ENCODE assay signal across 1 cellular context in the genomic region with DNA sequence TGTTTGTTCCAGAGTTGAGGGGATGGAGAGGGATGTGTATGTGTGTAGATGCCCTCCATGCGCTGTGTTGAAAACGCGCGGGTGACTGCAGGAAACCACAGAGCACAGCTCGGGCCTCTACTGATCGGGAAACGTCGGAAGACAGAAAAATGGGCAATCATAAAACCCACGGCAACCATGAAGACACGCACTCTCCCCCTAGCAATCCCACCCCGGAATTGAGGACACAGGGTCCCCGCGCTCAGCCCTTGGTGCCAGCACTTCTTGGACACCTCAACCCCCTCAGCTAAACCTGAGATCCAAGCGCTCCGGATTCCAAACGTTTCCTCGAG.
TF ChIP-seq lines count a peak whose summit lies in the region.

No MANE protein-coding gene starts in this region.

TF ChIP-seq in K562, 482 proteins besides CTCF, POLR2A, EP300 and RAD21 (continued from another document):
- TF ChIP-seq, protein P1, sequence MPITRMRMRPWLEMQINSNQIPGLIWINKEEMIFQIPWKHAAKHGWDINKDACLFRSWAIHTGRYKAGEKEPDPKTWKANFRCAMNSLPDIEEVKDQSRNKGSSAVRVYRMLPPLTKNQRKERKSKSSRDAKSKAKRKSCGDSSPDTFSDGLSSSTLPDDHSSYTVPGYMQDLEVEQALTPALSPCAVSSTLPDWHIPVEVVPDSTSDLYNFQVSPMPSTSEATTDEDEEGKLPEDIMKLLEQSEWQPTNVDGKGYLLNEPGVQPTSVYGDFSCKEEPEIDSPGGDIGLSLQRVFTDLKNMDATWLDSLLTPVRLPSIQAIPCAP (CRISPR knock-in tag; IDR thresholded peaks at IDR 0.05; ENCODE audit: borderline replicate concordance), result no peak
- TF ChIP-seq ZNF184 (CRISPR knock-in tag; IDR thresholded peaks at IDR 0.05), result no peak
- no peak for TF ChIP-seq ZNF668 (CRISPR knock-in tag; IDR thresholded peaks at IDR 0.05)
- TF ChIP-seq SIN3A (IDR thresholded peaks at IDR 0.05; ENCODE audit: borderline replicate concordance in 2 of 2, control insufficient read depth in 1 of 2, low read depth in 2 of 2, low read length in 2 of 2), result 0 out of 4 replicates have a peak, but pooled peaks of 1 of the 2 experiments have one; percentile 5
- no peak for TF ChIP-seq ZC3H8 (IDR thresholded peaks at IDR 0.05)
- TF ChIP-seq, protein P2, sequence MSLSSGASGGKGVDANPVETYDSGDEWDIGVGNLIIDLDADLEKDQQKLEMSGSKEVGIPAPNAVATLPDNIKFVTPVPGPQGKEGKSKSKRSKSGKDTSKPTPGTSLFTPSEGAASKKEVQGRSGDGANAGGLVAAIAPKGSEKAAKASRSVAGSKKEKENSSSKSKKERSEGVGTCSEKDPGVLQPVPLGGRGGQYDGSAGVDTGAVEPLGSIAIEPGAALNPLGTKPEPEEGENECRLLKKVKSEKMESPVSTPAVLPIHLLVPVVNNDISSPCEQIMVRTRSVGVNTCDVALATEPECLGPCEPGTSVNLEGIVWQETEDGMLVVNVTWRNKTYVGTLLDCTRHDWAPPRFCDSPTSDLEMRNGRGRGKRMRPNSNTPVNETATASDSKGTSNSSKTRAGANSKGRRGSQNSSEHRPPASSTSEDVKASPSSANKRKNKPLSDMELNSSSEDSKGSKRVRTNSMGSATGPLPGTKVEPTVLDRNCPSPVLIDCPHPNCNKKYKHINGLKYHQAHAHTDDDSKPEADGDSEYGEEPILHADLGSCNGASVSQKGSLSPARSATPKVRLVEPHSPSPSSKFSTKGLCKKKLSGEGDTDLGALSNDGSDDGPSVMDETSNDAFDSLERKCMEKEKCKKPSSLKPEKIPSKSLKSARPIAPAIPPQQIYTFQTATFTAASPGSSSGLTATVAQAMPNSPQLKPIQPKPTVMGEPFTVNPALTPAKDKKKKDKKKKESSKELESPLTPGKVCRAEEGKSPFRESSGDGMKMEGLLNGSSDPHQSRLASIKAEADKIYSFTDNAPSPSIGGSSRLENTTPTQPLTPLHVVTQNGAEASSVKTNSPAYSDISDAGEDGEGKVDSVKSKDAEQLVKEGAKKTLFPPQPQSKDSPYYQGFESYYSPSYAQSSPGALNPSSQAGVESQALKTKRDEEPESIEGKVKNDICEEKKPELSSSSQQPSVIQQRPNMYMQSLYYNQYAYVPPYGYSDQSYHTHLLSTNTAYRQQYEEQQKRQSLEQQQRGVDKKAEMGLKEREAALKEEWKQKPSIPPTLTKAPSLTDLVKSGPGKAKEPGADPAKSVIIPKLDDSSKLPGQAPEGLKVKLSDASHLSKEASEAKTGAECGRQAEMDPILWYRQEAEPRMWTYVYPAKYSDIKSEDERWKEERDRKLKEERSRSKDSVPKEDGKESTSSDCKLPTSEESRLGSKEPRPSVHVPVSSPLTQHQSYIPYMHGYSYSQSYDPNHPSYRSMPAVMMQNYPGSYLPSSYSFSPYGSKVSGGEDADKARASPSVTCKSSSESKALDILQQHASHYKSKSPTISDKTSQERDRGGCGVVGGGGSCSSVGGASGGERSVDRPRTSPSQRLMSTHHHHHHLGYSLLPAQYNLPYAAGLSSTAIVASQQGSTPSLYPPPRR (CRISPR knock-in tag; IDR thresholded peaks at IDR 0.05; ENCODE audit: borderline replicate concordance), result 0 out of 2 replicates have a peak, but pooled peaks have one; percentile 10
- no peak for TF ChIP-seq SAFB2 (IDR thresholded peaks at IDR 0.05; ENCODE audit: borderline replicate concordance, low read depth, low read length, severe bottlenecking)
- no peak for TF ChIP-seq NFXL1 (CRISPR knock-in tag; IDR thresholded peaks at IDR 0.05)
- no peak for TF ChIP-seq CHD2 (IDR thresholded peaks at IDR 0.05; ENCODE audit: low read depth, low read length)
- TF ChIP-seq CEBPB (tag; IDR thresholded peaks at IDR 0.05), result no peak
- 0 out of 2 replicates have a peak, but pooled peaks have one; percentile 28 for TF ChIP-seq FOSL1 (tag; conservative IDR thresholded peaks at IDR 0.05)
- no peak for TF ChIP-seq MED1 (CRISPR knock-in tag; IDR thresholded peaks at IDR 0.05; ENCODE audit: borderline replicate concordance)
- TF ChIP-seq MYC (IDR thresholded peaks at IDR 0.05; ENCODE audit: low read depth, low read length), result peak; percentile 65; the same call in 1 of the 2 replicates
- no peak for TF ChIP-seq MYC (CRISPR knock-in tag; IDR thresholded peaks at IDR 0.05; ENCODE audit: borderline replicate concordance, low read depth)
- peak; percentile 62; the same call in 1 of the 2 replicates for TF ChIP-seq PHB (CRISPR knock-in tag; IDR thresholded peaks at IDR 0.05)
- peak; percentile 40 for TF ChIP-seq PHF20 (IDR thresholded peaks at IDR 0.05; ENCODE audit: partially characterized antibody)
- TF ChIP-seq, protein P3, sequence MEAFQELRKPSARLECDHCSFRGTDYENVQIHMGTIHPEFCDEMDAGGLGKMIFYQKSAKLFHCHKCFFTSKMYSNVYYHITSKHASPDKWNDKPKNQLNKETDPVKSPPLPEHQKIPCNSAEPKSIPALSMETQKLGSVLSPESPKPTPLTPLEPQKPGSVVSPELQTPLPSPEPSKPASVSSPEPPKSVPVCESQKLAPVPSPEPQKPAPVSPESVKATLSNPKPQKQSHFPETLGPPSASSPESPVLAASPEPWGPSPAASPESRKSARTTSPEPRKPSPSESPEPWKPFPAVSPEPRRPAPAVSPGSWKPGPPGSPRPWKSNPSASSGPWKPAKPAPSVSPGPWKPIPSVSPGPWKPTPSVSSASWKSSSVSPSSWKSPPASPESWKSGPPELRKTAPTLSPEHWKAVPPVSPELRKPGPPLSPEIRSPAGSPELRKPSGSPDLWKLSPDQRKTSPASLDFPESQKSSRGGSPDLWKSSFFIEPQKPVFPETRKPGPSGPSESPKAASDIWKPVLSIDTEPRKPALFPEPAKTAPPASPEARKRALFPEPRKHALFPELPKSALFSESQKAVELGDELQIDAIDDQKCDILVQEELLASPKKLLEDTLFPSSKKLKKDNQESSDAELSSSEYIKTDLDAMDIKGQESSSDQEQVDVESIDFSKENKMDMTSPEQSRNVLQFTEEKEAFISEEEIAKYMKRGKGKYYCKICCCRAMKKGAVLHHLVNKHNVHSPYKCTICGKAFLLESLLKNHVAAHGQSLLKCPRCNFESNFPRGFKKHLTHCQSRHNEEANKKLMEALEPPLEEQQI (IDR thresholded peaks at IDR 0.05), result peak; percentile 78; the same call in 1 of the 2 replicates
- TF ChIP-seq KLF13 (tag; IDR thresholded peaks at IDR 0.05; ENCODE audit: borderline replicate concordance, low read depth), result no peak
- TF ChIP-seq ZNF217 (CRISPR knock-in tag; IDR thresholded peaks at IDR 0.05), result no peak
- TF ChIP-seq, protein P4, sequence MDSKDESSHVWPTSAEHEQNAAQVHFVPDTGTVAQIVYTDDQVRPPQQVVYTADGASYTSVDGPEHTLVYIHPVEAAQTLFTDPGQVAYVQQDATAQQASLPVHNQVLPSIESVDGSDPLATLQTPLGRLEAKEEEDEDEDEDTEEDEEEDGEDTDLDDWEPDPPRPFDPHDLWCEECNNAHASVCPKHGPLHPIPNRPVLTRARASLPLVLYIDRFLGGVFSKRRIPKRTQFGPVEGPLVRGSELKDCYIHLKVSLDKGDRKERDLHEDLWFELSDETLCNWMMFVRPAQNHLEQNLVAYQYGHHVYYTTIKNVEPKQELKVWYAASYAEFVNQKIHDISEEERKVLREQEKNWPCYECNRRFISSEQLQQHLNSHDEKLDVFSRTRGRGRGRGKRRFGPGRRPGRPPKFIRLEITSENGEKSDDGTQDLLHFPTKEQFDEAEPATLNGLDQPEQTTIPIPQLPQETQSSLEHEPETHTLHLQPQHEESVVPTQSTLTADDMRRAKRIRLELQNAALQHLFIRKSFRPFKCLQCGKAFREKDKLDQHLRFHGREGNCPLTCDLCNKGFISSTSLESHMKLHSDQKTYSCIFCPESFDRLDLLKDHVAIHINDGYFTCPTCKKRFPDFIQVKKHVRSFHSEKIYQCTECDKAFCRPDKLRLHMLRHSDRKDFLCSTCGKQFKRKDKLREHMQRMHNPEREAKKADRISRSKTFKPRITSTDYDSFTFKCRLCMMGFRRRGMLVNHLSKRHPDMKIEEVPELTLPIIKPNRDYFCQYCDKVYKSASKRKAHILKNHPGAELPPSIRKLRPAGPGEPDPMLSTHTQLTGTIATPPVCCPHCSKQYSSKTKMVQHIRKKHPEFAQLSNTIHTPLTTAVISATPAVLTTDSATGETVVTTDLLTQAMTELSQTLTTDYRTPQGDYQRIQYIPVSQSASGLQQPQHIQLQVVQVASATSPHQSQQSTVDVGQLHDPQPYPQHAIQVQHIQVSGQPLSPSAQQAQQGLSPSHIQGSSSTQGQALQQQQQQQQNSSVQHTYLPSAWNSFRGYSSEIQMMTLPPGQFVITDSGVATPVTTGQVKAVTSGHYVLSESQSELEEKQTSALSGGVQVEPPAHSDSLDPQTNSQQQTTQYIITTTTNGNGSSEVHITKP (IDR thresholded peaks at IDR 0.05; ENCODE audit: partially characterized antibody), result peak; percentile 80
- TF ChIP-seq, protein P5, sequence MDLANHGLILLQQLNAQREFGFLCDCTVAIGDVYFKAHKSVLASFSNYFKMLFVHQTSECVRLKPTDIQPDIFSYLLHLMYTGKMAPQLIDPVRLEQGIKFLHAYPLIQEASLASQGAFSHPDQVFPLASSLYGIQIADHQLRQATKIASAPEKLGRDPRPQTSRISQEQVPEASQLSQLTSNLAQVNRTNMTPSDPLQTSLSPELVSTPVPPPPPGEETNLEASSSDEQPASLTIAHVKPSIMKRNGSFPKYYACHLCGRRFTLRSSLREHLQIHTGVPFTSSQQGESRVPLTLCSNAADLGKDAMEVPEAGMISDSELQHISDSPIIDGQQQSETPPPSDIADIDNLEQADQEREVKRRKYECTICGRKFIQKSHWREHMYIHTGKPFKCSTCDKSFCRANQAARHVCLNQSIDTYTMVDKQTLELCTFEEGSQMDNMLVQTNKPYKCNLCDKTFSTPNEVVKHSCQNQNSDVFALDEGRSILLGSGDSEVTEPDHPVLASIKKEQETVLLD (IDR thresholded peaks at IDR 0.05), result no peak
- TF ChIP-seq FOXK1 (CRISPR knock-in tag; IDR thresholded peaks at IDR 0.05; ENCODE audit: borderline replicate concordance), result no peak
- TF ChIP-seq BRD9 (IDR thresholded peaks at IDR 0.05; ENCODE audit: low read depth, partially characterized antibody), result peak; percentile 60
- TF ChIP-seq ZNF79 (CRISPR knock-in tag; IDR thresholded peaks at IDR 0.05; ENCODE audit: low read depth), result no peak
- TF ChIP-seq, protein P6, sequence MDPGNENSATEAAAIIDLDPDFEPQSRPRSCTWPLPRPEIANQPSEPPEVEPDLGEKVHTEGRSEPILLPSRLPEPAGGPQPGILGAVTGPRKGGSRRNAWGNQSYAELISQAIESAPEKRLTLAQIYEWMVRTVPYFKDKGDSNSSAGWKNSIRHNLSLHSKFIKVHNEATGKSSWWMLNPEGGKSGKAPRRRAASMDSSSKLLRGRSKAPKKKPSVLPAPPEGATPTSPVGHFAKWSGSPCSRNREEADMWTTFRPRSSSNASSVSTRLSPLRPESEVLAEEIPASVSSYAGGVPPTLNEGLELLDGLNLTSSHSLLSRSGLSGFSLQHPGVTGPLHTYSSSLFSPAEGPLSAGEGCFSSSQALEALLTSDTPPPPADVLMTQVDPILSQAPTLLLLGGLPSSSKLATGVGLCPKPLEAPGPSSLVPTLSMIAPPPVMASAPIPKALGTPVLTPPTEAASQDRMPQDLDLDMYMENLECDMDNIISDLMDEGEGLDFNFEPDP (CRISPR knock-in tag; IDR thresholded peaks at IDR 0.05), result no peak
- no peak for TF ChIP-seq ZNF354B (CRISPR knock-in tag; IDR thresholded peaks at IDR 0.05)
- TF ChIP-seq ARID1B (IDR thresholded peaks at IDR 0.05), result no peak; the same call in 1 of the 2 replicates
- no peak for TF ChIP-seq ELF2 (CRISPR knock-in tag; IDR thresholded peaks at IDR 0.05)
- TF ChIP-seq HDAC2 (IDR thresholded peaks at IDR 0.05), result 0 out of 2 replicates have a peak, but pooled peaks have one; percentile 21
- no peak for TF ChIP-seq HDGF (IDR thresholded peaks at IDR 0.05)
- TF ChIP-seq JUN (IDR thresholded peaks at IDR 0.05; ENCODE audit: borderline replicate concordance, low read depth, low read length), result no peak
- TF ChIP-seq JUN (CRISPR knock-in tag; IDR thresholded peaks at IDR 0.05; ENCODE audit: borderline replicate concordance), result no peak
- TF ChIP-seq, protein P7, sequence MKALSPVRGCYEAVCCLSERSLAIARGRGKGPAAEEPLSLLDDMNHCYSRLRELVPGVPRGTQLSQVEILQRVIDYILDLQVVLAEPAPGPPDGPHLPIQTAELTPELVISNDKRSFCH (CRISPR knock-in tag; IDR thresholded peaks at IDR 0.05), result no peak
- TF ChIP-seq, protein P7 (tag; IDR thresholded peaks at IDR 0.05), result no peak
- TF ChIP-seq HDAC3 (IDR thresholded peaks at IDR 0.05; ENCODE audit: borderline replicate concordance, partially characterized antibody), result no peak
- no peak for TF ChIP-seq RBFOX2 (IDR thresholded peaks at IDR 0.05; ENCODE audit: low read depth, low read length)
- 0 out of 2 replicates have a peak, but pooled peaks have one; percentile 28 for TF ChIP-seq L3MBTL2 (IDR thresholded peaks at IDR 0.05)
- TF ChIP-seq ZNF766 (CRISPR knock-in tag; conservative IDR thresholded peaks at IDR 0.05), result peak; percentile 78
- TF ChIP-seq ZNF408 (CRISPR knock-in tag; IDR thresholded peaks at IDR 0.05; ENCODE audit: low read depth), result no peak
- TF ChIP-seq BHLHE40 (IDR thresholded peaks at IDR 0.05; ENCODE audit: low read length), result no peak
- TF ChIP-seq BRD4 (IDR thresholded peaks at IDR 0.05), result no peak
- TF ChIP-seq MAFF (IDR thresholded peaks at IDR 0.05; ENCODE audit: low read length), result no peak
- TF ChIP-seq STAG1 (CRISPR knock-in tag; IDR thresholded peaks at IDR 0.05; ENCODE audit: borderline replicate concordance), result no peak
